12 cellular contexts compared by ENCODE assay signal in genomic region chr22:17563936-17564391, GRCh38. TPM values are rescaled to one million over a fixed set of nuclear protein-coding genes. Genes with fewer than 3 reads are reported as not detected.
DNase-seq lines count a peak whose midpoint lies in the region; ATAC-seq and TF ChIP-seq lines count a peak whose summit lies in the region.
"Had no signal": no experiment of that assay in that cellular context is flagged by ENCODE, and none has a peak within 500 bp of the region (broad histone marks: within the 10 kb centered on the region; RNA-seq: fewer than 3 reads in every experiment).

No MANE protein-coding gene starts in this region.

- H3K14ac ChIP-seq in H9 (ENCODE audit: insufficient read depth, low read length) = no peak overlapping the region

- no peak overlapping the region for H2BK5ac ChIP-seq in H9 (ENCODE audit: insufficient read length, low read length)

- no peak for TF ChIP-seq CTCF in H9 (conservative IDR thresholded peaks at IDR 0.05)
- TF ChIP-seq CTCF in choroid plexus epithelial cell (conservative IDR thresholded peaks at IDR 0.05; ENCODE audit: low read depth, low read length) = peak; percentile 25
- TF ChIP-seq CTCF in stomach (IDR thresholded peaks at IDR 0.05) = no peak

- H3K4me3 ChIP-seq in choroid plexus epithelial cell (ENCODE audit: low read depth, low read length) (no peak overlapping the region), stomach (no peak overlapping the region)

- no peak overlapping the region for H2BK20ac ChIP-seq in H9 (ENCODE audit: low read depth, low read length, poor library complexity, severe bottlenecking)

- no peak overlapping the region for H3K56ac ChIP-seq in H9 (ENCODE audit: insufficient read length, low read depth, low read length)

- H3K79me2 ChIP-seq in H9 (ENCODE audit: insufficient read depth, low read length) = no peaks in the 10 kb centered on the region

- H3K27ac ChIP-seq in H9 (ENCODE audit: insufficient read length, low read depth, low read length) = no peak overlapping the region
- H3K27ac ChIP-seq in stomach = peak overlapping the region in 4 of 5 donors; percentile 49 to 93 (median 69)

- H3K27me3 ChIP-seq in H9 (ENCODE audit: insufficient read depth, low read length) = no peaks in the 10 kb centered on the region
- no peaks in the 10 kb centered on the region for H3K27me3 ChIP-seq in stomach

- H3K23ac ChIP-seq in H9 (ENCODE audit: insufficient read length, low read depth, low read length) = no peak overlapping the region

- H3K79me1 ChIP-seq in H9 (ENCODE audit: insufficient read depth, low read depth, low read length, poor library complexity, severe bottlenecking) = no peaks in the 10 kb centered on the region

- H3K4ac ChIP-seq in H9 (ENCODE audit: low read depth, low read length) = no peak overlapping the region

- no peak overlapping the region for H2BK12ac ChIP-seq in H9 (ENCODE audit: insufficient read length, low read depth, low read length)

- no peak overlapping the region for H3K4me2 ChIP-seq in H9 (ENCODE audit: insufficient read depth, insufficient read length, low read length)

- ATAC-seq in HG02870 (IDR thresholded peaks at IDR 0.05; ENCODE audit: unreplicated experiment) (no peak), GM19467 (IDR thresholded peaks at IDR 0.05; ENCODE audit: unreplicated experiment) (no peak)

- no peak overlapping the region for H2AK5ac ChIP-seq in H9 (ENCODE audit: insufficient read length, low read length)

- H4K20me1 ChIP-seq in H9 (ENCODE audit: control insufficient read depth, insufficient read depth, insufficient read length) = no peaks in the 10 kb centered on the region

- DNase-seq in H9 (no peak), choroid plexus epithelial cell (ENCODE audit: low read depth) (peak; percentile 92), iris pigment epithelial cell (ENCODE audit: low read depth) (peak; percentile 36), stomach (no peak), COLO668 (lab: John Stamatoyannopoulos, UW; ENCODE audit: unreplicated experiment) (no peak), NCI-H2029 treated with DMSO at 0.1 percent for 48 hours (lab: John Stamatoyannopoulos, UW) (no peak)
- DNase-seq: amniotic stem cell, DMS153, NCI-H2081, SHP77 had no signal

- peak overlapping the region; percentile 39 to 97 (median 63); a peak in 4 of 7 replicates for H3K27ac Mint-ChIP-seq in H9

- no peak overlapping the region for H2BK15ac ChIP-seq in H9 (ENCODE audit: low read depth, low read length)

- H3K4me1 ChIP-seq in H9 (ENCODE audit: insufficient read depth, low read length) (0 out of 2 replicates have a peak, but pooled peaks cover 2% of the 10 kb centered on the region), stomach (peaks cover 0 to 18% (median 5%) of the 10 kb centered on the region in 4 donors)

- H3T11ph ChIP-seq in H9 (ENCODE audit: low read length) = no peak overlapping the region

- no peak for TF ChIP-seq POLR2A in stomach (IDR thresholded peaks at IDR 0.05)

- H3K27me3 Mint-ChIP-seq in H9 (ENCODE audit: low read depth) = no peaks in the 10 kb centered on the region; the same call in none of the 2 replicates

- intact Hi-C loops in stomach (cut with DNase I; ENCODE audit: low total_unique reads) = no loop called here

- H3K9ac ChIP-seq in H9 (ENCODE audit: extremely low read depth, insufficient read length, low read length) = no peak overlapping the region

- peaks cover 17 to 27% (median 20%) of the 10 kb centered on the region in 3 experiments for H3K36me3 Mint-ChIP-seq in H9 (ENCODE audit: insufficient read depth in 1 of 3, low read depth in 3 of 3)

- peaks cover 22 to 27% of the 10 kb centered on the region in 2 experiments for H3K4me1 Mint-ChIP-seq in H9

- no peaks in the 10 kb centered on the region for H3K36me3 ChIP-seq in stomach

- no peak overlapping the region for H2BK120ac ChIP-seq in H9 (ENCODE audit: low read depth, low read length, poor library complexity, severe bottlenecking)

- no peak overlapping the region for H4K8ac ChIP-seq in H9 (replicated peaks; ENCODE audit: insufficient read length, low read depth, low read length)

- no peaks in the 10 kb centered on the region for H3K23me2 ChIP-seq in H9 (ENCODE audit: insufficient read length, low read depth, low read length, poor library complexity, severe bottlenecking)

- WGBS in H9 (ENCODE audit: extremely low coverage, insufficient read length, low lambda C conversion rate) = no CpG with 5 or more reads among the region's 11 CpGs
- WGBS in stomach, 5 donors = 73 to 87% (median 85%) methylated on average over 11 of the region's 11 CpGs

- H4K91ac ChIP-seq in H9 (ENCODE audit: insufficient read length, low read depth, low read length) = no peak overlapping the region

- H4K5ac ChIP-seq in H9 (ENCODE audit: insufficient read length, low read depth, low read length) = no peak overlapping the region

- no peak overlapping the region for H2AFZ ChIP-seq in H9 (ENCODE audit: low read length)

- no peak overlapping the region for H3K4me3 Mint-ChIP-seq in H9

- H3K9me3 ChIP-seq in H9 (ENCODE audit: control insufficient read depth, low read depth, low read length) (no peaks in the 10 kb centered on the region), stomach (no peaks in the 10 kb centered on the region)

- TF ChIP-seq EP300 in stomach (IDR thresholded peaks at IDR 0.05) = peak; percentile 87

- no peak overlapping the region for H3K18ac ChIP-seq in H9 (ENCODE audit: insufficient read length, low read depth, low read length)

- peaks cover 12 to 13% of the 10 kb centered on the region in 2 experiments; a peak in 4 of 5 replicates for H3K9me3 Mint-ChIP-seq in H9

RNA-seq across cellular contexts. Expression of gene SLC25A18, which starts 0.7 kb away (rescaled TPM):
- total RNA-seq in H9 (2021) (2.3 and 3.0 TPM in 2 replicates), stomach (1 to 10 TPM in 4 of 5 donors, not detected in 1; 1.2 to 2.0 (median 1.7) TPM)
- polyA plus RNA-seq in stomach = 1 to 10 TPM in 2 of 3 donors, under 1 TPM in 1; 0.70 to 3.1 (median 1.9) TPM

Comparison
In these comparisons a context has a peak if more than half of its experiments do, and no peak if none do; other contexts are left out.
1. DNase-seq: peak in choroid plexus epithelial cell (single experiment) and iris pigment epithelial cell (single experiment); none in H9 (single experiment), stomach (single experiment), COLO668 (single experiment) and NCI-H2029 treated with DMSO at 0.1 percent for 48 hours (single experiment).